8 cellular contexts compared by ENCODE assay signal in genomic region chr9:14315754-14316573, GRCh38. TPM values are rescaled to one million over a fixed set of nuclear protein-coding genes. Genes with fewer than 3 reads are reported as not detected.
DNase-seq lines count a peak whose midpoint lies in the region; ATAC-seq and TF ChIP-seq lines count a peak whose summit lies in the region.

No MANE protein-coding gene starts in this region.

- intact Hi-C loops in CD4-positive, alpha-beta memory T cell (cut with micrococcal nuclease): no loop called here
- intact Hi-C loops in right cardiac atrium (cut with DNase I): loop anchor here in 3 of 4 donors (5.0 to 10.0 kb wide), 6 partner anchors 36 to 284 kb away; no protein-coding TSS in a partner anchor

- peak overlapping the region; percentile 78 to 89 (median 85) for H3K4me3 Mint-ChIP-seq in CD4-positive, alpha-beta memory T cell

- no peak for DNase-seq in CD4-positive, alpha-beta memory T cell
- DNase-seq in adipocyte (ENCODE audit: low read depth): peak; percentile 27
- peak; percentile 44 to 74 (median 74) for DNase-seq in right cardiac atrium
- DNase-seq in renal cortical epithelial cell (ENCODE audit: low read depth): peak; percentile 84
- DNase-seq in activated CD4-positive, alpha-beta T cell treated with anti-CD3 and anti-CD28 coated beads for 1 hour: no peak

- 4% methylated on average over 46 of the region's 46 CpGs for WGBS in right cardiac atrium

- peaks cover 32% of the 10 kb centered on the region for H3K27me3 ChIP-seq in CD4-positive, alpha-beta memory T cell (ENCODE audit: insufficient read depth, low read length)
- H3K27me3 ChIP-seq in adipocyte (replicated peaks; ENCODE audit: control insufficient read depth, insufficient read depth, low read length) (no peaks in the 10 kb centered on the region), right cardiac atrium (ENCODE audit: control insufficient read depth, insufficient read depth) (no peaks in the 10 kb centered on the region)

- H3K9me3 ChIP-seq in CD4-positive, alpha-beta memory T cell (ENCODE audit: control insufficient read depth in 1 of 2, low read length in 2 of 2): no peaks in the 10 kb centered on the region
- H3K9me3 ChIP-seq in adipocyte (ENCODE audit: control insufficient read depth, low read length) (no peaks in the 10 kb centered on the region), right cardiac atrium (ENCODE audit: control insufficient read depth, low read length) (no peaks in the 10 kb centered on the region)

- CTCF ChIA-PET in CD4-positive, alpha-beta memory T cell (lab: Charles Lee; ENCODE audit: partially characterized antibody): no interaction called here

- H3K27ac ChIP-seq in CD4-positive, alpha-beta memory T cell (ENCODE audit: low read depth, low read length): no peak overlapping the region
- H3K27ac ChIP-seq in right cardiac atrium (ENCODE audit: low read length): peak overlapping the region; percentile 99

- TF ChIP-seq RAD21 in Ishikawa (IDR thresholded peaks at IDR 0.05; ENCODE audit: low read depth): no peak

- H3K9ac ChIP-seq in adipocyte (ENCODE audit: low read length): peak overlapping the region; percentile 92

- TF ChIP-seq EP300 in Ishikawa (IDR thresholded peaks at IDR 0.05; ENCODE audit: borderline replicate concordance): peak; percentile 55; the same call in 1 of the 2 replicates

- peaks cover 18 to 36% (median 26%) of the 10 kb centered on the region in 4 donors for H3K4me1 Mint-ChIP-seq in CD4-positive, alpha-beta memory T cell

- peak overlapping the region in 2 of 7 donors; percentile 53 to 60 for H3K27ac Mint-ChIP-seq in CD4-positive, alpha-beta memory T cell

- ATAC-seq in right cardiac atrium (peak in 1 of 2 donors; percentile 7), HG03469 (IDR thresholded peaks at IDR 0.05; ENCODE audit: unreplicated experiment) (no peak), GM19351 (IDR thresholded peaks at IDR 0.05; ENCODE audit: unreplicated experiment) (no peak)

- no peak overlapping the region for H3K4me3 ChIP-seq in CD4-positive, alpha-beta memory T cell (ENCODE audit: low read length in 2 of 2)
- peak overlapping the region; percentile 83 for H3K4me3 ChIP-seq in adipocyte (ENCODE audit: low read length)
- peak overlapping the region; percentile 89 for H3K4me3 ChIP-seq in right cardiac atrium (ENCODE audit: low read length)

- H3K4me1 ChIP-seq in CD4-positive, alpha-beta memory T cell (ENCODE audit: insufficient read depth, low read length): peaks cover 20% of the 10 kb centered on the region
- H3K4me1 ChIP-seq in adipocyte (ENCODE audit: control insufficient read depth, insufficient read depth, low read length) (peaks cover 46% of the 10 kb centered on the region), right cardiac atrium (ENCODE audit: control insufficient read depth, insufficient read depth, low read length) (no peaks in the 10 kb centered on the region)

- POLR2A ChIA-PET in CD4-positive, alpha-beta memory T cell (lab: Charles Lee; ENCODE audit: partially characterized antibody): no interaction called here

- peaks cover 2 to 10% of the 10 kb centered on the region in 2 donors for H3K36me3 Mint-ChIP-seq in CD4-positive, alpha-beta memory T cell

- peaks cover 24 to 30% of the 10 kb centered on the region in 2 donors for H3K27me3 Mint-ChIP-seq in CD4-positive, alpha-beta memory T cell

- peaks cover 0 to 9% (median 5%) of the 10 kb centered on the region in 8 donors for H3K9me3 Mint-ChIP-seq in CD4-positive, alpha-beta memory T cell

- no peaks in the 10 kb centered on the region for H3K36me3 ChIP-seq in CD4-positive, alpha-beta memory T cell (ENCODE audit: insufficient read depth, low read length)
- H3K36me3 ChIP-seq in adipocyte (ENCODE audit: control insufficient read depth, insufficient read depth, low read length, severe bottlenecking): no peaks in the 10 kb centered on the region

TF ChIP-seq in Ishikawa, 13 proteins besides CTCF, POLR2A, EP300 and RAD21:
- TF ChIP-seq ZBTB7A (IDR thresholded peaks at IDR 0.05; ENCODE audit: low read depth) (peak; percentile 68), NFIC (IDR thresholded peaks at IDR 0.05) (peak; percentile 75), YY1 (IDR thresholded peaks at IDR 0.05; ENCODE audit: low read depth) (no peak), TCF12 (IDR thresholded peaks at IDR 0.05; ENCODE audit: low read depth) (peak; percentile 37; the same call in 1 of the 2 replicates), TEAD4 (IDR thresholded peaks at IDR 0.05) (no peak; the same call in 1 of the 2 replicates), CEBPB (IDR thresholded peaks at IDR 0.05) (peak; percentile 85), MAX (IDR thresholded peaks at IDR 0.05) (0 out of 2 replicates have a peak, but pooled peaks have one; percentile 36)

RNA-seq across cellular contexts. Expression of gene NFIB, which starts 2.0 kb away (rescaled TPM):
- not detected for total RNA-seq in CD4-positive, alpha-beta memory T cell
- polyA plus RNA-seq in CD4-positive, alpha-beta memory T cell: not detected
- total RNA-seq in right cardiac atrium (100 to 1,000 TPM; 125 to 143 (median 134) TPM), renal cortical epithelial cell (13.7 and 38.5 TPM in 2 replicates)
- 22.5 TPM for polyA plus RNA-seq in right cardiac atrium

Comparison
In these comparisons a context has a peak if more than half of its experiments do, and no peak if none do; other contexts are left out.
1. DNase-seq: peak in adipocyte (single experiment), right cardiac atrium (3 of 3) and renal cortical epithelial cell (single experiment); none in CD4-positive, alpha-beta memory T cell (0 of 5) and activated CD4-positive, alpha-beta T cell treated with anti-CD3 and anti-CD28 coated beads for 1 hour (single experiment).
2. H3K4me3 ChIP-seq: peak in adipocyte (single experiment) and right cardiac atrium (single experiment); none in CD4-positive, alpha-beta memory T cell (0 of 2).
3. RNA of gene NFIB, which starts 2.0 kb away (total RNA-seq): 125 to 143 TPM in right cardiac atrium and 13.7 to 38.5 TPM in renal cortical epithelial cell; not detected in CD4-positive, alpha-beta memory T cell; every median in the first group is over 10 times any median in the second.